In the genomic region with DNA sequence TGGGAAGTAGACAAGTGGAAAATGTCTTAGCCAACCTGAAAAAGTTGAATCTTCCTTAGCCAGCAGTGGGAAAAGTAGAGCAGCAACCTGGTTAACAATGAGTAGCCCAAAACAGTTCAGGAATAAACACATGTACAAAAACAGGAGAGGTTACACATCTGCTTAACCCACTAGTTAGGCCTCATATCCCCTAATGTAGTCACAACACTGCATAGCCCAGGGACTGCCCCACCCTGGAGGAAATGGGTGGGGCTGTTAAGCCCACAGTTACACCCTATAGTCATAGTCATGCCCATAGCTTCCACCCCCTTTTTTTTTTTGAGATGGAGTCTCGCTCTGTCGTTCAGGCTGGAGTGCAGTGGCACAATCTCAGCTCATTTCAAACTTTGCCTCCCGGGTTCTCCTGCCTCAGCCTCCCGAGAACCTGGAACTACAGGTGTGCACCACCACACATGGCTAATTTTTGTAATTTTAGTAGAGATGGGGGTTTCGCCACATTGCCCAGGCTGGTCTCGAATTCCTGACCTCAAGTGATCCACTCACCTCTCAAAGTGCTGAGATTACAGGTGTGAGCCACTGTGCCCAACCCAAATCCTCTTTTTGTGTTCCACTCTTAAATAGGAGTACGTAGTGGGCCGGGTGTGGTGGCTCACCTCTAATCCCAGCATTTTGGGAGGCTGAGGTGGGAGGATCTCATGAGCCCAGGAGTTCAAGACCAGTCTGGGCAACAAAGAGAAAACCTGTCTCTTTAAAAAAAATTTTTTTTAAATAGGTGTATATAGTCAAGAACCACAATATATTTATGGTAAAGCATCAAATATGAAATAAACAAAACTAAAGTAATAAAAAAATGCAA, we compare ENCODE assay signal across 8 cellular contexts. TPM values are rescaled to one million over a fixed set of nuclear protein-coding genes. Genes with fewer than 3 reads are reported as not detected.
A peak's percentile ranks its signal among the peaks of the same experiment; 100 is the strongest.
DNase-seq lines count a peak whose midpoint lies in the region; ATAC-seq and TF ChIP-seq lines count a peak whose summit lies in the region.

No MANE protein-coding gene starts in this region.

- H3K27ac ChIP-seq in CD8-positive, alpha-beta memory T cell (ENCODE audit: low read depth, low read length): peak overlapping the region; percentile 69

- TF ChIP-seq CTCF in fibroblast of pulmonary artery (IDR thresholded peaks at IDR 0.05; ENCODE audit: low read length, missing control alignments): no peak

- POLR2A ChIA-PET in CD8-positive, alpha-beta memory T cell (lab: Charles Lee): interaction anchor here (0.5 to 4.8 kb wide), 6 partner anchors 11 to 435 kb away, joined by 3 to 29 read pairs (median 4); partner anchors contain the start of genes HMGA1 and ILRUN
- POLR2A ChIA-PET in activated CD4-positive, alpha-beta memory T cell treated with anti-CD3 and anti-CD28 coated beads, Interleukin-2, amount 10 ng/mL, durations not matched to agents 7 days and 5 days (lab: Charles Lee): interaction anchor here (0.6 to 7.3 kb wide), 13 partner anchors 8 to 309 kb away, joined by 3 to 191 read pairs (median 9); partner anchors contain the start of genes BLTP3A, ILRUN, SNRPC and TAF11

- H3K36me3 Mint-ChIP-seq in CD8-positive, alpha-beta memory T cell: peaks cover 0 to 3% (median under 1%) of the 10 kb centered on the region in 3 donors
- H3K36me3 Mint-ChIP-seq in activated CD4-positive, alpha-beta memory T cell treated with anti-CD3 and anti-CD28 coated beads, Interleukin-2, amount 10 ng/mL, durations not matched to agents 7 days and 5 days (ENCODE audit: low read depth): peaks cover 13% of the 10 kb centered on the region

- peaks cover 64 to 81% (median 75%) of the 10 kb centered on the region in 3 donors for H3K4me1 Mint-ChIP-seq in CD8-positive, alpha-beta memory T cell
- H3K4me1 Mint-ChIP-seq in activated CD4-positive, alpha-beta memory T cell treated with anti-CD3 and anti-CD28 coated beads, Interleukin-2, amount 10 ng/mL, durations not matched to agents 7 days and 5 days: peaks cover 62% of the 10 kb centered on the region

- H3K4me3 Mint-ChIP-seq in CD8-positive, alpha-beta memory T cell: peak overlapping the region; percentile 70 to 90 (median 82)
- peak overlapping the region; percentile 75 for H3K4me3 Mint-ChIP-seq in activated CD4-positive, alpha-beta memory T cell treated with anti-CD3 and anti-CD28 coated beads, Interleukin-2, amount 10 ng/mL, durations not matched to agents 7 days and 5 days

- peak overlapping the region; percentile 38 for H3K4me3 ChIP-seq in CD8-positive, alpha-beta memory T cell (ENCODE audit: low read length)
- no peak overlapping the region for H3K4me3 ChIP-seq in Jurkat, Clone E6-1 (ENCODE audit: low read length)
- H3K4me3 ChIP-seq in fibroblast of pulmonary artery (replicated peaks; ENCODE audit: low read depth, low read length): no peak overlapping the region

- H3K27ac Mint-ChIP-seq in CD8-positive, alpha-beta memory T cell: peak overlapping the region; percentile 92 to 99 (median 98)
- peak overlapping the region; percentile 98 for H3K27ac Mint-ChIP-seq in activated CD4-positive, alpha-beta memory T cell treated with anti-CD3 and anti-CD28 coated beads, Interleukin-2, amount 10 ng/mL, durations not matched to agents 7 days and 5 days

- peak; percentile 65 to 87 (median 76) for DNase-seq in CD8-positive, alpha-beta memory T cell
- peak; percentile 57 for DNase-seq in Jurkat, Clone E6-1 (ENCODE audit: low read depth, low spot score)
- DNase-seq in activated CD4-positive, alpha-beta memory T cell treated with anti-CD3 and anti-CD28 coated beads, Interleukin-2, amount 10 ng/mL, durations not matched to agents 7 days and 5 days: peak; percentile 84
- peak; percentile 35 for DNase-seq in fibroblast of pulmonary artery (ENCODE audit: low read depth)
- peak; percentile 65 for DNase-seq in stimulated activated CD4-positive, alpha-beta T cell treated with anti-CD3 and anti-CD28 coated beads, Interleukin-4, amount 100 ng/mL, for 1 hour
- no peak for DNase-seq in D341Med (ENCODE audit: low spot score)
- DNase-seq in DMS79 (lab: John Stamatoyannopoulos, UW): no peak

- no peaks in the 10 kb centered on the region for H3K36me3 ChIP-seq in CD8-positive, alpha-beta memory T cell (ENCODE audit: insufficient read depth, low read length)

- H3K27me3 ChIP-seq in CD8-positive, alpha-beta memory T cell (ENCODE audit: insufficient read depth, low read length, poor library complexity, severe bottlenecking): no peaks in the 10 kb centered on the region

- peaks cover 63% of the 10 kb centered on the region for H3K4me1 ChIP-seq in CD8-positive, alpha-beta memory T cell (ENCODE audit: insufficient read depth, low read length)

- H3K27me3 Mint-ChIP-seq in CD8-positive, alpha-beta memory T cell: peaks cover 0 to 3% of the 10 kb centered on the region in 2 donors
- no peaks in the 10 kb centered on the region for H3K27me3 Mint-ChIP-seq in activated CD4-positive, alpha-beta memory T cell treated with anti-CD3 and anti-CD28 coated beads, Interleukin-2, amount 10 ng/mL, durations not matched to agents 7 days and 5 days

- peak; percentile 79 for ATAC-seq in GM21447 (IDR thresholded peaks at IDR 0.05; ENCODE audit: unreplicated experiment)

- H3K9me3 Mint-ChIP-seq in CD8-positive, alpha-beta memory T cell: peaks cover 0 to 2% (median 0%) of the 10 kb centered on the region in 5 donors
- H3K9me3 Mint-ChIP-seq in activated CD4-positive, alpha-beta memory T cell treated with anti-CD3 and anti-CD28 coated beads, Interleukin-2, amount 10 ng/mL, durations not matched to agents 7 days and 5 days: no peaks in the 10 kb centered on the region

- CTCF ChIA-PET in CD8-positive, alpha-beta memory T cell (lab: Charles Lee): interaction anchor here (1.3 to 4.8 kb wide), 3 partner anchors 15 to 212 kb away, joined by 3 to 20 read pairs (median 8); partner anchors contain the start of gene ILRUN
- CTCF ChIA-PET in activated CD4-positive, alpha-beta memory T cell treated with anti-CD3 and anti-CD28 coated beads, Interleukin-2, amount 10 ng/mL, durations not matched to agents 7 days and 5 days (lab: Charles Lee): interaction anchor here (0.8 to 5.3 kb wide), 8 partner anchors 8 to 216 kb away, joined by 3 to 46 read pairs (median 6); partner anchors contain the start of genes ILRUN, SNRPC and TAF11

- no peaks in the 10 kb centered on the region for H3K9me3 ChIP-seq in CD8-positive, alpha-beta memory T cell (ENCODE audit: low read length)

RNA-seq across cellular contexts. Expression of gene ILRUN, which starts 24.5 kb away (rescaled TPM):
- total RNA-seq in CD8-positive, alpha-beta memory T cell: 10 to 100 TPM; 53.3 to 61.9 TPM
- polyA plus RNA-seq in CD8-positive, alpha-beta memory T cell: 18.8 TPM
- polyA plus RNA-seq in Jurkat, Clone E6-1 (2012; ENCODE audit: insufficient read depth, insufficient read length): 47.0 TPM
- total RNA-seq in activated CD4-positive, alpha-beta memory T cell treated with anti-CD3 and anti-CD28 coated beads, Interleukin-2, amount 10 ng/mL, durations not matched to agents 7 days and 5 days: 10 to 100 TPM; 85.3 to 86.6 TPM

Comparison
In these comparisons a context has a peak if more than half of its experiments do, and no peak if none do; other contexts are left out.
1. DNase-seq: peak in CD8-positive, alpha-beta memory T cell (5 of 5), Jurkat, Clone E6-1 (single experiment), activated CD4-positive, alpha-beta memory T cell treated with anti-CD3 and anti-CD28 coated beads, Interleukin-2, amount 10 ng/mL, durations not matched to agents 7 days and 5 days (single experiment), fibroblast of pulmonary artery (single experiment) and stimulated activated CD4-positive, alpha-beta T cell treated with anti-CD3 and anti-CD28 coated beads, Interleukin-4, amount 100 ng/mL, for 1 hour (single experiment); none in D341Med (single experiment) and DMS79 (single experiment).